10 cellular contexts compared by ENCODE assay signal in genomic region chr15:95247068-95247984, GRCh38.
DNase-seq lines count a peak whose midpoint lies in the region; ATAC-seq and TF ChIP-seq lines count a peak whose summit lies in the region.
"Had no signal": no experiment of that assay in that cellular context is flagged by ENCODE, and none has a peak within 500 bp of the region (broad histone marks: within the 10 kb centered on the region; RNA-seq: fewer than 3 reads in every experiment).

No MANE protein-coding gene starts in this region.

- H2BK120ac ChIP-seq in IMR-90 (ENCODE audit: low read depth, low read length), result peak overlapping the region; percentile 48

- H2BK5ac ChIP-seq in IMR-90 (ENCODE audit: low read depth, low read length, poor library complexity, severe bottlenecking), result peak overlapping the region; percentile 51

- TF ChIP-seq POLR2A in IMR-90 (IDR thresholded peaks at IDR 0.05; ENCODE audit: low read depth, low read length), result no peak
- TF ChIP-seq POLR2A in heart left ventricle (IDR thresholded peaks at IDR 0.05), result no peak

- no peaks in the 10 kb centered on the region; the same call in 1 of the 2 replicates for H3K9me1 ChIP-seq in IMR-90 (ENCODE audit: insufficient read depth, low read length)

- H3K27ac ChIP-seq in IMR-90 (ENCODE audit: insufficient read depth, low read length), result peak overlapping the region; percentile 60
- H3K27ac ChIP-seq in mammary epithelial cell (ENCODE audit: insufficient read depth, low read depth, low read length), result peak overlapping the region; percentile 50
- no peak overlapping the region for H3K27ac ChIP-seq in heart left ventricle
- no peak overlapping the region for H3K27ac ChIP-seq in right cardiac atrium (ENCODE audit: low read length)

- no peaks in the 10 kb centered on the region for H3K79me1 ChIP-seq in IMR-90 (ENCODE audit: low read depth in 1 of 2, low read length in 2 of 2)

- in situ Hi-C loops in IMR-90 (cut with MboI; ENCODE audit: low sequenced_read_pairs), result no loop called here
- in situ Hi-C loops in mammary epithelial cell (cut with MboI; ENCODE audit: low sequenced_read_pairs in 2 of 2), result no loop called here

- H2AK5ac ChIP-seq in IMR-90 (ENCODE audit: low read depth, low read length), result 0 out of 2 replicates have a peak overlapping the region, but pooled peaks have one; percentile 10

- intact Hi-C loops in IMR-90 (cut with micrococcal nuclease), result no loop called here
- intact Hi-C loops in mammary epithelial cell (cut with micrococcal nuclease), result loop anchor here (1.0 to 10.0 kb wide), 4 partner anchors 20 to 1085 kb away; partner anchors contain the start of gene NR2F2
- intact Hi-C loops in heart left ventricle (cut with DNase I), result loop anchor here in 1 of 10 donors (5.0 kb wide), 1 partner anchor 220 kb away; no protein-coding TSS in a partner anchor
- intact Hi-C loops in right cardiac atrium (cut with DNase I), result no loop called here

- no peak for TF ChIP-seq RAD21 in IMR-90 (IDR thresholded peaks at IDR 0.05; ENCODE audit: low read length)

- CTCF ChIA-PET in IMR-90 (lab: Yijun Ruan, JAX), result no interaction called here
- CTCF ChIA-PET in mammary epithelial cell (lab: Charles Lee; ENCODE audit: low non-redundant PET), result interaction anchor here (0.7 to 1.1 kb wide), 2 partner anchors 223 to 225 kb away, joined by 4 to 6 read pairs; no protein-coding TSS in a partner anchor

- H2AFZ ChIP-seq in IMR-90 (replicated peaks; ENCODE audit: low read length, poor library complexity) (peak overlapping the region; percentile 72), mammary epithelial cell (ENCODE audit: low read depth, low read length) (peak overlapping the region; percentile 59)

- H3K36me3 ChIP-seq in IMR-90 (ENCODE audit: control insufficient read depth, insufficient read depth, low read length) (no peaks in the 10 kb centered on the region), mammary epithelial cell (ENCODE audit: insufficient read depth, low read length) (no peaks in the 10 kb centered on the region), heart left ventricle (no peaks in the 10 kb centered on the region)

- TF ChIP-seq CTCF in AG09309 (IDR thresholded peaks at IDR 0.05; ENCODE audit: control insufficient read depth, insufficient read depth, low read depth, low read length, missing control alignments) (no peak), IMR-90 (conservative IDR thresholded peaks at IDR 0.05; ENCODE audit: low read depth, low read length) (no peak), mammary epithelial cell (conservative IDR thresholded peaks at IDR 0.05 in 1 of 2, IDR thresholded peaks at IDR 0.05 in 1 of 2; ENCODE audit: extremely low read depth in 1 of 2, insufficient read depth in 1 of 2, low read depth in 1 of 2, low read length in 2 of 2) (no peak), heart left ventricle (IDR thresholded peaks at IDR 0.05) (no peak)

- POLR2A ChIA-PET in IMR-90 (lab: Charles Lee; ENCODE audit: unreplicated experiment), result no interaction called here

- H2BK20ac ChIP-seq in IMR-90 (ENCODE audit: low read depth, low read length), result peak overlapping the region; percentile 0; the same call in 1 of the 2 replicates

- 0 out of 2 replicates have a peak overlapping the region, but pooled peaks have one; percentile 4 for H4K5ac ChIP-seq in IMR-90 (ENCODE audit: low read depth, low read length)

- H3K23ac ChIP-seq in IMR-90 (ENCODE audit: low read depth, low read length), result no peak overlapping the region

- H3K4me3 ChIP-seq in AG09309 (ENCODE audit: control insufficient read depth, low read depth, low read length) (no peak overlapping the region), IMR-90 (ENCODE audit: insufficient read depth, low read depth, low read length) (no peak overlapping the region), mammary epithelial cell (replicated peaks in 1 of 3; ENCODE audit: insufficient read depth in 1 of 3, low read depth in 2 of 3, low read length in 3 of 3) (no peak overlapping the region), heart left ventricle (no peak overlapping the region), right cardiac atrium (ENCODE audit: low read length) (no peak overlapping the region)

- H3K14ac ChIP-seq in IMR-90 (replicated peaks; ENCODE audit: low read depth, low read length), result no peak overlapping the region

- no peaks in the 10 kb centered on the region for H3K79me2 ChIP-seq in mammary epithelial cell (ENCODE audit: insufficient read depth, low read length)

- H3K4me1 ChIP-seq in IMR-90 (ENCODE audit: control insufficient read depth, insufficient read depth, low read length) (0 out of 2 replicates have a peak, but pooled peaks cover 2% of the 10 kb centered on the region), mammary epithelial cell (ENCODE audit: insufficient read depth, low read length) (peaks cover 19% of the 10 kb centered on the region), heart left ventricle (peaks cover 0 to 12% (median 0%) of the 10 kb centered on the region in 12 donors), right cardiac atrium (ENCODE audit: control insufficient read depth, insufficient read depth, low read length) (no peaks in the 10 kb centered on the region)

- peak overlapping the region; percentile 27 for H3K4ac ChIP-seq in IMR-90 (ENCODE audit: low read depth, low read length)

- H4K20me1 ChIP-seq in IMR-90 (ENCODE audit: insufficient read depth, low read length) (no peaks in the 10 kb centered on the region), mammary epithelial cell (ENCODE audit: insufficient read depth, low read length) (no peaks in the 10 kb centered on the region)

- H3K9me3 ChIP-seq in IMR-90 (ENCODE audit: control insufficient read depth, insufficient read depth, low read length) (no peaks in the 10 kb centered on the region), mammary epithelial cell (replicated peaks; ENCODE audit: insufficient read depth, low read length) (peaks cover 4% of the 10 kb centered on the region), heart left ventricle (peaks cover 0 to 5% (median 0%) of the 10 kb centered on the region in 12 donors), right cardiac atrium (ENCODE audit: control insufficient read depth, low read length) (no peaks in the 10 kb centered on the region)

- no peak overlapping the region for H3K56ac ChIP-seq in IMR-90 (ENCODE audit: extremely low read depth, insufficient read depth, low read length)

- H3K18ac ChIP-seq in IMR-90 (ENCODE audit: low read depth, low read length), result 0 out of 2 replicates have a peak overlapping the region, but pooled peaks have one; percentile 8

- no peaks in the 10 kb centered on the region for H3K27me3 ChIP-seq in IMR-90 (ENCODE audit: control insufficient read depth, insufficient read depth, low read length)
- H3K27me3 ChIP-seq in mammary epithelial cell (ENCODE audit: insufficient read depth, low read length), result no peaks in the 10 kb centered on the region
- no peaks in the 10 kb centered on the region for H3K27me3 ChIP-seq in heart left ventricle
- no peaks in the 10 kb centered on the region for H3K27me3 ChIP-seq in right cardiac atrium (ENCODE audit: control insufficient read depth, insufficient read depth)

- peak overlapping the region in 1 of 2 experiments; percentile 53; a peak in 2 of 4 replicates for H4K8ac ChIP-seq in IMR-90 (ENCODE audit: low read depth in 2 of 2, low read length in 2 of 2)

- H3K9ac ChIP-seq in IMR-90 (ENCODE audit: low read depth, low read length) (no peak overlapping the region), mammary epithelial cell (ENCODE audit: insufficient read depth, low read length) (no peak overlapping the region)

- dilution Hi-C loops in IMR-90 (cut with HindIII; ENCODE audit: low sequenced_read_pairs, unreplicated experiment), result no loop called here
- dilution Hi-C loops in mammary epithelial cell (cut with HindIII; ENCODE audit: low sequenced_read_pairs), result no loop called here

- WGBS in IMR-90 (ENCODE audit: extremely low coverage in 2 of 2, insufficient read length in 1 of 2), 2 experiments, result 25% methylated on average over 4 of the region's 12 CpGs; no CpG with 5 or more reads in 1 of the 2 experiments
- 31% methylated on average over 12 of the region's 12 CpGs for WGBS in mammary epithelial cell (ENCODE audit: low coverage, missing lambda C conversion rate)
- WGBS in heart left ventricle, 4 donors, result 79 to 96% (median 88%) methylated on average over 12 of the region's 12 CpGs
- 88% methylated on average over 12 of the region's 12 CpGs for WGBS in right cardiac atrium

- no peak overlapping the region for H2AK9ac ChIP-seq in IMR-90 (replicated peaks; ENCODE audit: low read depth, low read length, poor library complexity)

- H4K91ac ChIP-seq in IMR-90 (ENCODE audit: insufficient read depth, low read depth, low read length), result peak overlapping the region; percentile 9; the same call in 1 of the 2 replicates

- H3K4me2 ChIP-seq in IMR-90 (ENCODE audit: low read depth, low read length) (peak overlapping the region; percentile 41), mammary epithelial cell (ENCODE audit: insufficient read depth, low read depth, low read length) (no peak overlapping the region)

- ATAC-seq in IMR-90 (ENCODE audit: low read depth), result peak; percentile 96
- no peak for ATAC-seq in heart left ventricle
- ATAC-seq in right cardiac atrium, result no peak
- no peak for ATAC-seq in HG03460 (IDR thresholded peaks at IDR 0.05; ENCODE audit: unreplicated experiment)
- ATAC-seq: activated CD4-positive, CD25-positive, alpha-beta regulatory T cell treated with anti-CD3 and anti-CD28 coated beads, Interleukin-2, amount 50 U/mL, for 24 hours had no signal

- DNase-seq in AG09309 (ENCODE audit: low read depth) (peak; percentile 81), IMR-90 (peak; percentile 98), mammary epithelial cell (peak; percentile 99), lung microvascular endothelial cell (ENCODE audit: low read depth in 2 of 2) (peak; percentile 43 to 96), heart left ventricle (no peak), right cardiac atrium (no peak), CD1c-positive myeloid dendritic cell (ENCODE audit: extremely low spot score) (no peak)
- DNase-seq: NK-92 treated with Interleukin-12 subunit alpha and Interleukin-12 subunit beta, amount 100 ng/mL, for 24 hours had no signal

- BruUV-seq in IMR-90 (replicated peaks; lab: Mats Ljungman, UMichigan) (no TSS peak), mammary epithelial cell (replicated peaks; lab: Mats Ljungman, UMichigan) (no TSS peak)

- no peak overlapping the region; the same call in 2 of the 3 replicates for H2BK15ac ChIP-seq in IMR-90 (ENCODE audit: low read depth, low read length)

TF ChIP-seq in IMR-90, 13 proteins besides CTCF, POLR2A, EP300 and RAD21:
- TF ChIP-seq NFE2L2 (IDR thresholded peaks at IDR 0.05; ENCODE audit: low read depth, low read length) (peak; percentile 83), BHLHE40 (IDR thresholded peaks at IDR 0.05; ENCODE audit: low read depth, low read length) (peak; percentile 65), CEBPB (IDR thresholded peaks at IDR 0.05; ENCODE audit: low read depth, low read length) (peak; percentile 43; the same call in 1 of the 2 replicates), RCOR1 (IDR thresholded peaks at IDR 0.05; ENCODE audit: insufficient replicate concordance, low read length) (peak; percentile 79), SMC3 (IDR thresholded peaks at IDR 0.05; ENCODE audit: low read depth, low read length) (no peak), CHD1 (IDR thresholded peaks at IDR 0.05; ENCODE audit: low read depth, low read length) (no peak), FOS (IDR thresholded peaks at IDR 0.05; ENCODE audit: low read depth, low read length) (peak; percentile 98), MAFK (IDR thresholded peaks at IDR 0.05; ENCODE audit: low read depth, low read length) (peak; percentile 68)
TF ChIP-seq in IMR-90: peak in this region for 6.

Comparison
In these comparisons a context has a peak if more than half of its experiments do, and no peak if none do; other contexts are left out.
1. DNase-seq: peak in AG09309 (single experiment), IMR-90 (single experiment), mammary epithelial cell (single experiment) and lung microvascular endothelial cell (2 of 2); none in heart left ventricle (0 of 5), right cardiac atrium (0 of 3) and CD1c-positive myeloid dendritic cell (single experiment).
2. H3K27ac ChIP-seq: peak in IMR-90 (single experiment) and mammary epithelial cell (single experiment); none in heart left ventricle (0 of 12) and right cardiac atrium (single experiment).